ENCODE assay signal across 12 cellular contexts in genomic region chr5:73938280-73938937, GRCh38.
DNase-seq lines count a peak whose midpoint lies in the region; ATAC-seq and TF ChIP-seq lines count a peak whose summit lies in the region.
"Had no signal": no experiment of that assay in that cellular context is flagged by ENCODE, and none has a peak within 500 bp of the region (broad histone marks: within the 10 kb centered on the region; RNA-seq: fewer than 3 reads in every experiment).

No MANE protein-coding gene starts in this region.

- ATAC-seq in activated CD8-positive, alpha-beta T cell treated with anti-CD3 and anti-CD28 coated beads, Interleukin-2, amount 10 ng/mL, durations not matched to agents 7 days and 5 days, result no peak
- no peak for ATAC-seq in HG03045 (IDR thresholded peaks at IDR 0.05; ENCODE audit: unreplicated experiment)
- ATAC-seq in GM21526 (IDR thresholded peaks at IDR 0.05; ENCODE audit: low FRiP score, unreplicated experiment), result no peak

- no peak overlapping the region for H3K27ac Mint-ChIP-seq in endodermal cell
- peak overlapping the region; percentile 18 for H3K27ac Mint-ChIP-seq in nephron progenitor cell
- H3K27ac Mint-ChIP-seq in activated CD8-positive, alpha-beta T cell treated with anti-CD3 and anti-CD28 coated beads, Interleukin-2, amount 10 ng/mL, durations not matched to agents 7 days and 5 days, result no peak overlapping the region

- no peaks in the 10 kb centered on the region for H3K27me3 ChIP-seq in endodermal cell (ENCODE audit: control insufficient read depth, insufficient read depth, low read length, poor library complexity, severe bottlenecking)

- no peaks in the 10 kb centered on the region for H3K4me1 Mint-ChIP-seq in endodermal cell
- peaks cover 33% of the 10 kb centered on the region for H3K4me1 Mint-ChIP-seq in nephron progenitor cell
- no peaks in the 10 kb centered on the region for H3K4me1 Mint-ChIP-seq in activated CD8-positive, alpha-beta T cell treated with anti-CD3 and anti-CD28 coated beads, Interleukin-2, amount 10 ng/mL, durations not matched to agents 7 days and 5 days (ENCODE audit: low read depth)

- H3K9me3 ChIP-seq in endodermal cell (ENCODE audit: control insufficient read depth, low read length), result no peaks in the 10 kb centered on the region

- no peaks in the 10 kb centered on the region for H3K36me3 ChIP-seq in endodermal cell (ENCODE audit: control insufficient read depth, insufficient read depth, low read length)

- H3K27me3 Mint-ChIP-seq in endodermal cell (ENCODE audit: insufficient read depth), result no peaks in the 10 kb centered on the region
- H3K27me3 Mint-ChIP-seq in nephron progenitor cell (ENCODE audit: low read depth, poor library complexity), result peaks cover 4% of the 10 kb centered on the region
- H3K27me3 Mint-ChIP-seq in activated CD8-positive, alpha-beta T cell treated with anti-CD3 and anti-CD28 coated beads, Interleukin-2, amount 10 ng/mL, durations not matched to agents 7 days and 5 days (ENCODE audit: low read depth), result peaks cover 6% of the 10 kb centered on the region

- H3K36me3 Mint-ChIP-seq in endodermal cell (ENCODE audit: low read depth) (no peaks in the 10 kb centered on the region), nephron progenitor cell (ENCODE audit: low read depth) (peaks cover 9% of the 10 kb centered on the region)
- H3K36me3 Mint-ChIP-seq in activated CD8-positive, alpha-beta T cell treated with anti-CD3 and anti-CD28 coated beads, Interleukin-2, amount 10 ng/mL, durations not matched to agents 7 days and 5 days (ENCODE audit: low read depth), result no peaks in the 10 kb centered on the region

- in situ Hi-C loops in Caki2 (cut with HindIII; ENCODE audit: low pct_unique_long_range_greater_than_20kb, low sequenced_read_pairs), result no loop called here

- H3K9ac ChIP-seq in endodermal cell (ENCODE audit: extremely low read depth, low read length, poor library complexity, severe bottlenecking), result no peak overlapping the region

- no peak for TF ChIP-seq CTCF in endodermal cell (conservative IDR thresholded peaks at IDR 0.05)
- TF ChIP-seq CTCF in nephron progenitor cell (IDR thresholded peaks at IDR 0.05), result no peak

- 70 to 95% methylated on average over 1 to 5 of the region's 5 CpGs for WGBS in endodermal cell (ENCODE audit: insufficient coverage in 1 of 2, insufficient read length in 1 of 2), 2 experiments

- H3K4me3 Mint-ChIP-seq in endodermal cell (no peak overlapping the region), nephron progenitor cell (no peak overlapping the region)
- no peak overlapping the region for H3K4me3 Mint-ChIP-seq in activated CD8-positive, alpha-beta T cell treated with anti-CD3 and anti-CD28 coated beads, Interleukin-2, amount 10 ng/mL, durations not matched to agents 7 days and 5 days

- H3K4me3 ChIP-seq in endodermal cell (ENCODE audit: low read length), result no peak overlapping the region

- CTCF ChIA-PET in activated CD8-positive, alpha-beta T cell treated with anti-CD3 and anti-CD28 coated beads, Interleukin-2, amount 10 ng/mL, durations not matched to agents 7 days and 5 days (lab: Charles Lee), result no interaction called here

- POLR2A ChIA-PET in activated CD8-positive, alpha-beta T cell treated with anti-CD3 and anti-CD28 coated beads, Interleukin-2, amount 10 ng/mL, durations not matched to agents 7 days and 5 days (lab: Charles Lee), result no interaction called here

- H3K27ac ChIP-seq in endodermal cell (ENCODE audit: low read depth, low read length), result peak overlapping the region; percentile 36

- no peaks in the 10 kb centered on the region for H3K9me3 Mint-ChIP-seq in endodermal cell
- peaks cover 9% of the 10 kb centered on the region for H3K9me3 Mint-ChIP-seq in nephron progenitor cell
- no peaks in the 10 kb centered on the region for H3K9me3 Mint-ChIP-seq in activated CD8-positive, alpha-beta T cell treated with anti-CD3 and anti-CD28 coated beads, Interleukin-2, amount 10 ng/mL, durations not matched to agents 7 days and 5 days (ENCODE audit: insufficient read depth)

- DNase-seq in Caki2 (ENCODE audit: low read depth), result peak; percentile 84
- peak; percentile 46 for DNase-seq in RKO (ENCODE audit: low spot score)
- no peak for DNase-seq in endodermal cell
- no peak for DNase-seq in nephron progenitor cell
- no peak for DNase-seq in activated CD8-positive, alpha-beta T cell treated with anti-CD3 and anti-CD28 coated beads, Interleukin-2, amount 10 ng/mL, durations not matched to agents 7 days and 5 days
- DNase-seq in NCI-H2227 treated with DMSO at 0.1 percent for 48 hours (lab: John Stamatoyannopoulos, UW), result no peak
- DNase-seq: activated CD4-positive, alpha-beta T cell treated with anti-CD3 and anti-CD28 coated beads, Interleukin-2, amount 50 U/mL, for 48 hours; head of caudate nucleus; NCI-H1105; stimulated activated CD4-positive, alpha-beta T cell treated with anti-CD3 and anti-CD28 coated beads, Interleukin-4, amount 100 ng/mL, for 1 hour had no signal

- H3K4me1 ChIP-seq in endodermal cell (ENCODE audit: control insufficient read depth, insufficient read depth, low read length), result no peaks in the 10 kb centered on the region

Comparison
In these comparisons a context has a peak if more than half of its experiments do, and no peak if none do; other contexts are left out.
1. DNase-seq: peak in Caki2 (single experiment) and RKO (single experiment); none in endodermal cell (single experiment), nephron progenitor cell (single experiment), activated CD8-positive, alpha-beta T cell treated with anti-CD3 and anti-CD28 coated beads, Interleukin-2, amount 10 ng/mL, durations not matched to agents 7 days and 5 days (single experiment) and NCI-H2227 treated with DMSO at 0.1 percent for 48 hours (single experiment).